8 cellular contexts compared by ENCODE assay signal in the genomic region with DNA sequence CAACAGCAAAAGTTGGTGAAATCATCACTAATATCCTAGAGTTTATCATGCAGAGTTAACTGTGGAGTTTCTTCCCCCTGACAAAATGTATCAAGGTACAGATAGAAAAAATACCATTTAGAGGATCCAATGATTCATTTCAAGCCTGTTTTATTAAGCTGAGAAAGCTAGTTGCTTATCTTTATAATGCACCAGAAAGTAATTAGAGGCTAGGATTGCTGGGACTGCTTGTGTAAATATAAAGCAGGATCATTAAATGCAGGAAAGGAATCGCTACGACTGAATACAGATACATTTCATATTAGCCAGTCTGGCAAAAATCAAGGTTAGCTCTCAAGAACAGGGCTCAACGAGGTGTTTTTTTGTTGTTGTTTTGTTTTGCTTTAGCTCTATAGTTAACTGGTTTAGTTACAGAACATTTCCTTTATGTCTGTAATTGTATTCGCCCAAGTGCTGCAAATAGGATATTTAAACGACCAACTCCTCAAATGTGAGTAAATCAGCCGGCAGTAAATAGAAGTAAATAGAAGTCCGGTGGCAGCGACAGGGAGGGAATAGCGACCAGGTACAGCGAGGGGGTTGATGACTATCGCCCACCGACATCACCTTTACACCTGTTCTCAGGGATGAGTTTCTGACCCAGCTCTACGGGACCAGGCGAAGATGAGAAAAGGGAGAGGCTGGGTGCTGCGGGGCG. TPM values are rescaled to one million over a fixed set of nuclear protein-coding genes. Genes with fewer than 3 reads are reported as not detected.
DNase-seq lines count a peak whose midpoint lies in the region; ATAC-seq and TF ChIP-seq lines count a peak whose summit lies in the region.

No MANE protein-coding gene starts in this region.

- H3K9me3 Mint-ChIP-seq in T-helper 2 cell treated with Interferon-gamma antibody and Interleukin-4, amounts not matched to agents 5 μg/mL and 100 μg/mL, for 36 hours, result no peaks in the 10 kb centered on the region

- no peaks in the 10 kb centered on the region for H3K27me3 ChIP-seq in Peyer's patch
- no peaks in the 10 kb centered on the region for H3K27me3 ChIP-seq in esophagus squamous epithelium
- H3K27me3 ChIP-seq in parathyroid adenoma (ENCODE audit: control insufficient read depth, insufficient read depth, low read length), result no peaks in the 10 kb centered on the region

- H3K4me3 ChIP-seq in Peyer's patch (peak overlapping the region; percentile 68 to 98 (median 84)), esophagus squamous epithelium (peak overlapping the region; percentile 74 to 97 (median 84)), parathyroid adenoma (ENCODE audit: low read depth, low read length) (peak overlapping the region; percentile 80)

- H3K9me3 ChIP-seq in Peyer's patch (no peaks in the 10 kb centered on the region), esophagus squamous epithelium (no peaks in the 10 kb centered on the region), parathyroid adenoma (ENCODE audit: control insufficient read depth, low read length) (no peaks in the 10 kb centered on the region)

- peak overlapping the region; percentile 99 for H3K9ac ChIP-seq in parathyroid adenoma

- H3K79me2 ChIP-seq in parathyroid adenoma, result peaks cover 45% of the 10 kb centered on the region

- H3K4me1 ChIP-seq in Peyer's patch (peaks cover 0 to 36% (median 11%) of the 10 kb centered on the region in 4 donors), esophagus squamous epithelium (peaks cover 5 to 54% (median 11%) of the 10 kb centered on the region in 3 donors), parathyroid adenoma (peaks cover 25% of the 10 kb centered on the region)

- peaks cover 9% of the 10 kb centered on the region for H3K36me3 Mint-ChIP-seq in T-helper 2 cell treated with Interferon-gamma antibody and Interleukin-4, amounts not matched to agents 5 μg/mL and 100 μg/mL, for 36 hours (ENCODE audit: low read depth)

- peak overlapping the region; percentile 100 for H2AFZ ChIP-seq in parathyroid adenoma

- ATAC-seq in GM18520 (IDR thresholded peaks at IDR 0.05; ENCODE audit: unreplicated experiment), result no peak

- intact Hi-C loops in esophagus squamous epithelium (cut with DNase I) (no loop called here), head of caudate nucleus (cut with DNase I) (no loop called here)

- no peak for DNase-seq in T-helper 2 cell treated with Interferon-gamma antibody and Interleukin-4, amounts not matched to agents 5 μg/mL and 100 μg/mL, for 36 hours (ENCODE audit: low spot score)
- DNase-seq in T-helper 2 cell, result no peak
- DNase-seq in Peyer's patch, result no peak
- DNase-seq in esophagus squamous epithelium (lab: John Stamatoyannopoulos, UW), result no peak
- no peak for DNase-seq in putamen (ENCODE audit: low spot score)
- DNase-seq in head of caudate nucleus, result no peak

- TF ChIP-seq CTCF in Peyer's patch (IDR thresholded peaks at IDR 0.05), result no peak
- no peak for TF ChIP-seq CTCF in esophagus squamous epithelium (IDR thresholded peaks at IDR 0.05)
- no peak for TF ChIP-seq CTCF in parathyroid adenoma (IDR thresholded peaks at IDR 0.05)

- peaks cover 56% of the 10 kb centered on the region for H3K4me1 Mint-ChIP-seq in T-helper 2 cell treated with Interferon-gamma antibody and Interleukin-4, amounts not matched to agents 5 μg/mL and 100 μg/mL, for 36 hours (ENCODE audit: low read depth)

- 0 to 1% methylated on average over 13 to 15 of the region's 16 CpGs for WGBS in esophagus squamous epithelium, 2 donors

- TF ChIP-seq POLR2A in Peyer's patch (IDR thresholded peaks at IDR 0.05) (peak in 1 of 2 donors; percentile 41), esophagus squamous epithelium (IDR thresholded peaks at IDR 0.05) (no peak)

- no peaks in the 10 kb centered on the region for H3K27me3 Mint-ChIP-seq in T-helper 2 cell treated with Interferon-gamma antibody and Interleukin-4, amounts not matched to agents 5 μg/mL and 100 μg/mL, for 36 hours (ENCODE audit: low read depth)

- H3K27ac ChIP-seq in Peyer's patch (peak overlapping the region; percentile 95 to 99 (median 98)), esophagus squamous epithelium (peak overlapping the region; percentile 93 to 99 (median 96)), parathyroid adenoma (peak overlapping the region; percentile 95)

- H3K4me3 Mint-ChIP-seq in T-helper 2 cell treated with Interferon-gamma antibody and Interleukin-4, amounts not matched to agents 5 μg/mL and 100 μg/mL, for 36 hours, result peak overlapping the region; percentile 98

- H3K27ac Mint-ChIP-seq in T-helper 2 cell treated with Interferon-gamma antibody and Interleukin-4, amounts not matched to agents 5 μg/mL and 100 μg/mL, for 36 hours, result peak overlapping the region; percentile 94

- H3K36me3 ChIP-seq in Peyer's patch, result no peaks in the 10 kb centered on the region
- H3K36me3 ChIP-seq in esophagus squamous epithelium, result no peaks in the 10 kb centered on the region
- H3K36me3 ChIP-seq in parathyroid adenoma (ENCODE audit: control insufficient read depth, insufficient read depth, low read length), result no peaks in the 10 kb centered on the region

- H3K4me2 ChIP-seq in parathyroid adenoma (ENCODE audit: low read length), result peak overlapping the region; percentile 79

RNA-seq across cellular contexts. Expression of a gene that starts 0.7 kb away (rescaled TPM):
- total RNA-seq in Peyer's patch (10 to 100 TPM; 35.0 to 57.8 (median 44.7) TPM), esophagus squamous epithelium (10 to 100 TPM; 27.2 to 37.3 (median 29.9) TPM)

RNA-seq across cellular contexts. Expression of a gene that starts 36.7 kb away (rescaled TPM):
- total RNA-seq in Peyer's patch (1 to 10 TPM in 3 of 4 donors, under 1 TPM in 1; 0.70 to 6.6 (median 2.1) TPM), esophagus squamous epithelium (under 1 TPM in 1 of 4 donors, not detected in 3; 0.19 TPM)
